9 cellular contexts compared by ENCODE assay signal in the genomic region with DNA sequence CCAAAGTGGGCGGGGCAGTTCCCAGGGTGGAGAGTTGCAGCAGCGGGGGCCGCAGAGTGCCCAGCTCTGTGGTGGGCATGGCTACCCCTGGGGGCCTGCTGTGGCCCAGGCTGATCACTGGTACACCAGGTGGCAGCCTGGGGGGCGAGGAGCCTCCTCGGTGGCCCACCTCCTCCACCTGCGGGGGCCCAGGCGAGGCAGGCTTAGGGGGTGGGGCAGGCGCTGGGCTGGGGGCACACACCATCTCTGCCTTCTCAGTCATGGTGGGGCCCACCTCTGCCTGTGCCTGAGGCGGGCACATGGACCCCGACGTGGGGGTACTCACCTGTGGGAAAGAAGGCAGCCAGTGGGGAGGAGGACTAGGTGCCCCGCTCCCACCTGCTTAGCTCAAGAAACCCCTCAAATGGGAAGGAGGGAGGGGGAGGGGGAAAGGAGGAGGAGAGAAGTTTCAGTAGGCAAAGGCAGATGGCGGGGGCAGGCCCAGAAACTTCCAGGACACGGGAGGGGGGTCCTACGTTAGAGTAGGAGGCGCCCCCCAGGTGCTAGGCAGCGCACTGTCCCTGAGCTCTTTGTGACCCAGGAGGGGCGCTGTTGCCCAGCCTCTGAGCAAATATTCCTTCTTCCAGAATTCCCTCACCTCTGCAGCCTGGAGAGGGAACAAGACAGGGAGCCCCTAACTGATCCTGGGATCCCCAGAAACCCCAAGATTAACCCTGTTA. TPM values are rescaled to one million over a fixed set of nuclear protein-coding genes. Genes with fewer than 3 reads are reported as not detected.
A peak's percentile ranks its signal among the peaks of the same experiment; 100 is the strongest.
DNase-seq lines count a peak whose midpoint lies in the region; ATAC-seq and TF ChIP-seq lines count a peak whose summit lies in the region.
"Had no signal": no experiment of that assay in that cellular context is flagged by ENCODE, and none has a peak within 500 bp of the region (broad histone marks: within the 10 kb centered on the region; RNA-seq: fewer than 3 reads in every experiment).

No MANE protein-coding gene starts in this region.

- peak overlapping the region; percentile 66 for H3K4me3 Mint-ChIP-seq in activated T-helper 1 cell treated with anti-CD3 and anti-CD28 coated beads, Interleukin-12 subunit alpha, Interleukin-12 subunit beta, Interleukin-2, Interleukin-4 antibody, amounts not matched to agents 30 ng/mL and 10 ng/mL and 1 ng/mL, durations not matched to agents 14 hours and 24 hours and 36 hours

- H3K27ac Mint-ChIP-seq in activated T-helper 1 cell treated with anti-CD3 and anti-CD28 coated beads, Interleukin-12 subunit alpha, Interleukin-12 subunit beta, Interleukin-2, Interleukin-4 antibody, amounts not matched to agents 30 ng/mL and 10 ng/mL and 1 ng/mL, durations not matched to agents 14 hours and 24 hours and 36 hours, result no peak overlapping the region

- H3K9me3 ChIP-seq in heart left ventricle (no peaks in the 10 kb centered on the region), left lung (no peaks in the 10 kb centered on the region), uterus (no peaks in the 10 kb centered on the region)

- H3K4me3 ChIP-seq in heart left ventricle (peak overlapping the region in 11 of 12 donors; percentile 21 to 75 (median 61)), left lung (peak overlapping the region; percentile 42 to 50), uterus (no peak overlapping the region)

- intact Hi-C loops in heart left ventricle (cut with DNase I) (loop anchor here in 7 of 10 donors (5.0 kb wide), 2 partner anchors 51 to 161 kb away; a partner anchor contains a TSS), left ventricle myocardium superior (cut with micrococcal nuclease) (no loop called here), left lung (cut with DNase I) (no loop called here), uterus (cut with DNase I; ENCODE audit: low total_unique reads) (no loop called here)
- intact Hi-C loops in activated T-helper 1 cell treated with anti-CD3 and anti-CD28 coated beads, Interleukin-12 subunit alpha, Interleukin-12 subunit beta, Interleukin-2, Interleukin-4 antibody, amounts not matched to agents 30 ng/mL and 10 ng/mL and 1 ng/mL, durations not matched to agents 14 hours and 24 hours and 36 hours (cut with micrococcal nuclease), result loop anchor here (1.0 kb wide), 2 partner anchors 15 to 31 kb away; a partner anchor contains a TSS

- H3K27me3 Mint-ChIP-seq in activated T-helper 1 cell treated with anti-CD3 and anti-CD28 coated beads, Interleukin-12 subunit alpha, Interleukin-12 subunit beta, Interleukin-2, Interleukin-4 antibody, amounts not matched to agents 30 ng/mL and 10 ng/mL and 1 ng/mL, durations not matched to agents 14 hours and 24 hours and 36 hours (ENCODE audit: insufficient read depth), result peaks cover 15% of the 10 kb centered on the region

- no peaks in the 10 kb centered on the region for H3K9me3 Mint-ChIP-seq in activated T-helper 1 cell treated with anti-CD3 and anti-CD28 coated beads, Interleukin-12 subunit alpha, Interleukin-12 subunit beta, Interleukin-2, Interleukin-4 antibody, amounts not matched to agents 30 ng/mL and 10 ng/mL and 1 ng/mL, durations not matched to agents 14 hours and 24 hours and 36 hours

- DNase-seq in heart left ventricle (peak in 1 of 5 donors; percentile 32), left ventricle myocardium superior (no peak), left lung (no peak), uterus (peak in 1 of 2 donors; percentile 43), NCI-H2029 (lab: John Stamatoyannopoulos, UW) (no peak), iPS-NIHi7 (ENCODE audit: extremely low spot score) (no peak)
- DNase-seq in activated T-helper 1 cell treated with anti-CD3 and anti-CD28 coated beads, Interleukin-12 subunit alpha, Interleukin-12 subunit beta, Interleukin-2, Interleukin-4 antibody, amounts not matched to agents 30 ng/mL and 10 ng/mL and 1 ng/mL, durations not matched to agents 14 hours and 24 hours and 36 hours (ENCODE audit: low spot score), result no peak
- DNase-seq: kidney glomerular epithelial cell had no signal

- peak in 9 of 12 donors; percentile 7 to 47 (median 23) for TF ChIP-seq CTCF in heart left ventricle (IDR thresholded peaks at IDR 0.05)
- no peak for TF ChIP-seq CTCF in left lung (IDR thresholded peaks at IDR 0.05)
- peak in 1 of 4 experiments; percentile 14 for TF ChIP-seq CTCF in uterus (IDR thresholded peaks at IDR 0.05)

- peak overlapping the region; percentile 42 to 98 (median 92) for H3K27ac ChIP-seq in heart left ventricle
- peak overlapping the region; percentile 82 to 98 for H3K27ac ChIP-seq in left lung
- peak overlapping the region; percentile 80 to 87 for H3K27ac ChIP-seq in uterus

- H3K4me1 ChIP-seq in heart left ventricle (peaks cover 6 to 87% (median 66%) of the 10 kb centered on the region in 12 donors), left lung (peaks cover 13 to 80% of the 10 kb centered on the region in 2 donors), uterus (peaks cover 0 to 20% of the 10 kb centered on the region in 2 donors)

- ATAC-seq in heart left ventricle (no peak), left ventricle myocardium superior (no peak), left lung (no peak), HG03469 (IDR thresholded peaks at IDR 0.05; ENCODE audit: unreplicated experiment) (no peak)

- 67 to 77% (median 74%) methylated on average over 12 to 18 of the region's 18 CpGs for WGBS in heart left ventricle, 4 donors

- H3K27me3 ChIP-seq in heart left ventricle (peaks cover 0 to 12% (median 0%) of the 10 kb centered on the region in 9 donors), left lung (peaks cover 0 to 7% of the 10 kb centered on the region in 2 donors), uterus (no peaks in the 10 kb centered on the region)

- peaks cover 9% of the 10 kb centered on the region for H3K36me3 Mint-ChIP-seq in activated T-helper 1 cell treated with anti-CD3 and anti-CD28 coated beads, Interleukin-12 subunit alpha, Interleukin-12 subunit beta, Interleukin-2, Interleukin-4 antibody, amounts not matched to agents 30 ng/mL and 10 ng/mL and 1 ng/mL, durations not matched to agents 14 hours and 24 hours and 36 hours (ENCODE audit: low read depth)

- no peaks in the 10 kb centered on the region for H3K36me3 ChIP-seq in heart left ventricle
- peaks cover 0 to 12% of the 10 kb centered on the region in 2 donors for H3K36me3 ChIP-seq in left lung
- no peaks in the 10 kb centered on the region for H3K36me3 ChIP-seq in uterus

- TF ChIP-seq POLR2A in heart left ventricle (IDR thresholded peaks at IDR 0.05) (no peak), uterus (IDR thresholded peaks at IDR 0.05) (no peak)

- peaks cover 25% of the 10 kb centered on the region for H3K4me1 Mint-ChIP-seq in activated T-helper 1 cell treated with anti-CD3 and anti-CD28 coated beads, Interleukin-12 subunit alpha, Interleukin-12 subunit beta, Interleukin-2, Interleukin-4 antibody, amounts not matched to agents 30 ng/mL and 10 ng/mL and 1 ng/mL, durations not matched to agents 14 hours and 24 hours and 36 hours (ENCODE audit: low read depth)

RNA-seq across cellular contexts. Expression of a gene that starts 1.6 kb away (rescaled TPM):
- total RNA-seq in heart left ventricle (10 to 100 TPM in 3 of 9 donors, 1 to 10 TPM in 6; 5.2 to 19.1 (median 8.3) TPM), left ventricle myocardium superior (8.8 TPM), left lung (10 to 100 TPM; 15.4 to 32.9 TPM), uterus (10 to 100 TPM in 3 of 4 donors, 1 to 10 TPM in 1; 2.6 to 15.5 (median 11.1) TPM)
- polyA plus RNA-seq in heart left ventricle, result 1 to 10 TPM; 7.7 to 8.4 TPM
- total RNA-seq in activated T-helper 1 cell treated with anti-CD3 and anti-CD28 coated beads, Interleukin-12 subunit alpha, Interleukin-12 subunit beta, Interleukin-2, Interleukin-4 antibody, amounts not matched to agents 30 ng/mL and 10 ng/mL and 1 ng/mL, durations not matched to agents 14 hours and 24 hours and 36 hours, result 2.4 and 2.5 TPM in 2 replicates

RNA-seq across cellular contexts. Expression of a gene that starts 15.5 kb away (rescaled TPM):
- total RNA-seq in heart left ventricle (10 to 100 TPM; 15.1 to 22.6 (median 16.2) TPM), left ventricle myocardium superior (22.4 TPM), left lung (10 to 100 TPM; 24.2 to 46.2 TPM), uterus (10 to 100 TPM; 23.2 to 99.4 (median 33.6) TPM)
- polyA plus RNA-seq in heart left ventricle, result 10 to 100 TPM; 26.4 to 32.4 TPM
- total RNA-seq in activated T-helper 1 cell treated with anti-CD3 and anti-CD28 coated beads, Interleukin-12 subunit alpha, Interleukin-12 subunit beta, Interleukin-2, Interleukin-4 antibody, amounts not matched to agents 30 ng/mL and 10 ng/mL and 1 ng/mL, durations not matched to agents 14 hours and 24 hours and 36 hours, result 154 and 157 TPM in 2 replicates

RNA-seq across cellular contexts. Expression of a gene that starts 17.0 kb away (rescaled TPM):
- total RNA-seq in heart left ventricle (10 to 100 TPM; 28.7 to 88.2 (median 41.8) TPM), left ventricle myocardium superior (50.0 TPM), left lung (10 to 100 TPM; 65.1 to 92.5 TPM), uterus (10 to 100 TPM; 13.4 to 28.1 (median 15.8) TPM)
- polyA plus RNA-seq in heart left ventricle, result 10 to 100 TPM; 49.6 to 74.2 TPM
- 124 TPM in 2 replicates for total RNA-seq in activated T-helper 1 cell treated with anti-CD3 and anti-CD28 coated beads, Interleukin-12 subunit alpha, Interleukin-12 subunit beta, Interleukin-2, Interleukin-4 antibody, amounts not matched to agents 30 ng/mL and 10 ng/mL and 1 ng/mL, durations not matched to agents 14 hours and 24 hours and 36 hours

RNA-seq across cellular contexts. Expression of a gene that starts 49.1 kb away (rescaled TPM):
- total RNA-seq in heart left ventricle, result 10 to 100 TPM; 24.0 to 48.8 (median 35.8) TPM
- polyA plus RNA-seq in heart left ventricle, result 10 to 100 TPM; 52.5 to 64.7 TPM
- 46.4 TPM for total RNA-seq in left ventricle myocardium superior
- 73.8 and 78.1 TPM in 2 replicates for total RNA-seq in activated T-helper 1 cell treated with anti-CD3 and anti-CD28 coated beads, Interleukin-12 subunit alpha, Interleukin-12 subunit beta, Interleukin-2, Interleukin-4 antibody, amounts not matched to agents 30 ng/mL and 10 ng/mL and 1 ng/mL, durations not matched to agents 14 hours and 24 hours and 36 hours
- total RNA-seq in left lung, result 10 to 100 TPM; 64.0 to 94.8 TPM
- 10 to 100 TPM; 42.2 to 72.1 (median 44.8) TPM for total RNA-seq in uterus

RNA-seq across cellular contexts. Expression of a gene that starts 49.2 kb away (rescaled TPM):
- 100 to 1,000 TPM in 1 of 9 donors, 10 to 100 TPM in 8; 17.6 to 101 (median 29.1) TPM for total RNA-seq in heart left ventricle
- 10 to 100 TPM; 21.8 to 35.7 TPM for polyA plus RNA-seq in heart left ventricle
- total RNA-seq in left ventricle myocardium superior, result 19.8 TPM
- total RNA-seq in activated T-helper 1 cell treated with anti-CD3 and anti-CD28 coated beads, Interleukin-12 subunit alpha, Interleukin-12 subunit beta, Interleukin-2, Interleukin-4 antibody, amounts not matched to agents 30 ng/mL and 10 ng/mL and 1 ng/mL, durations not matched to agents 14 hours and 24 hours and 36 hours, result 173 and 175 TPM in 2 replicates
- total RNA-seq in left lung, result 10 to 100 TPM; 70.1 to 99.4 TPM
- 100 to 1,000 TPM in 1 of 4 donors, 10 to 100 TPM in 3; 15.1 to 108 (median 66.7) TPM for total RNA-seq in uterus

Comparison
In these comparisons a context has a peak if more than half of its experiments do, and no peak if none do; other contexts are left out.
1. intact Hi-C loops: an anchor here in heart left ventricle (5.0 kb wide) and activated T-helper 1 cell treated with anti-CD3 and anti-CD28 coated beads, Interleukin-12 subunit alpha, Interleukin-12 subunit beta, Interleukin-2, Interleukin-4 antibody, amounts not matched to agents 30 ng/mL and 10 ng/mL and 1 ng/mL, durations not matched to agents 14 hours and 24 hours and 36 hours (1.0 kb wide); none called in left ventricle myocardium superior, left lung and uterus.
2. H3K4me3 ChIP-seq: peak in heart left ventricle (11 of 12) and left lung (2 of 2); none in uterus (0 of 2).
3. CTCF ChIP-seq: peak in heart left ventricle (9 of 12); none in left lung (0 of 2).
4. Peak in every context shown above with its lines, with median percentiles within 50 percentile points of each other: H3K27ac ChIP-seq.